1 cellular context compared by ENCODE assay signal in genomic region chr7:134212576-134213546, GRCh38.
TF ChIP-seq lines count a peak whose summit lies in the region.

No MANE protein-coding gene starts in this region.

TF ChIP-seq in K562, 482 proteins besides CTCF, POLR2A, EP300 and RAD21 (continued from another document):
- 0 out of 2 replicates have a peak, but pooled peaks have one; percentile 17 for TF ChIP-seq MGA (IDR thresholded peaks at IDR 0.05)
